8 cellular contexts compared by ENCODE assay signal in the genomic region with DNA sequence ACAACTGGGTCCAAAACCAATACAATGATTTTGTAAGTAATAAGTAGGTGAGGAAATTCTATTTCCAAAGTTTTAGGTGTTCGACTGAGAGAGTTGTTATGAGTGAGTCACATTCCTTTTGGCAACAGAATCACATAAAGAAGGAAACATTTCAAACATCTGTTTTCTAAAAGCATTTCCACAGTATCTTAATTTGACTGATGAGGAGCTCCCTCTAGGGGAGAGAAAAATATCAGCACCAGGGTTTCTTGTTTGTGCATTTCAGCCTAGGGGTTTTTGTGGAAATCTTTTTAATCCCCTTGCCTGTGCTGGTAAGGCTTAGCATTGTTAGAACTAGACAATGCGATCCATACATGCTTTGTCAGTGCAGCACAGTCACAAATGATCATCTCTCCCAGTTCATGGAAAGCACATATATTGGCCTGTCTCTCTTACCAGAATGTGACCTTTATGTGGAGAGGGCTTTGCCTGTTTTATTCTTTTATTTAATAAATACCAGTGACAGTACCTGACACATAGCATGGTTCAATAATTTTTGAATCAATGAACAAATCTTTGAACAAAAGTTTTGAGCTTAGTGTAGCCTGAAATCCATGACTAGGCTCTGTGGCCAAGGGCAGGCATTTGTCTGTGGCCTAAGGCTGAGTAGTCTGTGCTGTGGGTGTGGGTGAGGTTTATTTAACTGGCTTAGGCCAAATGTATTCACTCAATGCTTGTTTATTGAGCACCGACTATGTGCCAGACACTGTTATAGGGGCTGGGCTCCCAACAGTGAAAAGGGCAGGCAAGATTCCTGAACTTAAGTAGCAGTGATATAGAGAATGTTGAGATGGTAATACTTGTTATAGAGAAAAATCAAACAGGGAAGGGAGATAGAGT. TPM values are rescaled to one million over a fixed set of nuclear protein-coding genes. Genes with fewer than 3 reads are reported as not detected.
A peak's percentile ranks its signal among the peaks of the same experiment; 100 is the strongest.
DNase-seq lines count a peak whose midpoint lies in the region; FAIRE-seq lines count a peak whose summit lies in the region.

No MANE protein-coding gene starts in this region.

- peak; percentile 6 for DNase-seq in activated CD4-positive, CD25-positive, alpha-beta regulatory T cell treated with anti-CD3 and anti-CD28 coated beads, Interleukin-2, amount 50 U/mL, for 16 hours (ENCODE audit: low read depth, low spot score)
- DNase-seq in activated CD4-positive, CD25-positive, alpha-beta regulatory T cell (lab: John Stamatoyannopoulos, UW), result no peak
- DNase-seq in HuH-7 (ENCODE audit: low spot score) (peak; percentile 39), SHP77 treated with DMSO at 0.1 percent for 48 hours (lab: John Stamatoyannopoulos, UW) (peak; percentile 36), myocyte (ENCODE audit: low read depth) (peak; percentile 76), GOT3 (lab: John Stamatoyannopoulos, UW) (no peak)
- no peak for DNase-seq in T-helper 2 cell treated with Interferon-gamma antibody and Interleukin-4, amounts not matched to agents 5 μg/mL and 100 μg/mL, for 36 hours (ENCODE audit: low spot score)

- no peaks in the 10 kb centered on the region for H3K36me3 Mint-ChIP-seq in T-helper 2 cell treated with Interferon-gamma antibody and Interleukin-4, amounts not matched to agents 5 μg/mL and 100 μg/mL, for 36 hours (ENCODE audit: low read depth)

- H3K9me3 Mint-ChIP-seq in T-helper 2 cell treated with Interferon-gamma antibody and Interleukin-4, amounts not matched to agents 5 μg/mL and 100 μg/mL, for 36 hours, result no peaks in the 10 kb centered on the region

- peak; percentile 95 for FAIRE-seq in endometrium (lab: Jason Lieb, UNC)

- H3K27ac Mint-ChIP-seq in T-helper 2 cell treated with Interferon-gamma antibody and Interleukin-4, amounts not matched to agents 5 μg/mL and 100 μg/mL, for 36 hours, result no peak overlapping the region

- H3K27me3 Mint-ChIP-seq in T-helper 2 cell treated with Interferon-gamma antibody and Interleukin-4, amounts not matched to agents 5 μg/mL and 100 μg/mL, for 36 hours (ENCODE audit: low read depth), result peaks cover 31% of the 10 kb centered on the region

- peaks cover 26% of the 10 kb centered on the region for H3K4me1 Mint-ChIP-seq in T-helper 2 cell treated with Interferon-gamma antibody and Interleukin-4, amounts not matched to agents 5 μg/mL and 100 μg/mL, for 36 hours (ENCODE audit: low read depth)

- H3K4me3 Mint-ChIP-seq in T-helper 2 cell treated with Interferon-gamma antibody and Interleukin-4, amounts not matched to agents 5 μg/mL and 100 μg/mL, for 36 hours, result no peak overlapping the region

RNA-seq across cellular contexts. Expression of a gene that starts 21.1 kb away (rescaled TPM):
- total RNA-seq in myocyte, result not detected in 2 replicates
- polyA plus RNA-seq in myocyte (2012), result not detected

Comparison
In these comparisons a context has a peak if more than half of its experiments do, and no peak if none do; other contexts are left out.
1. DNase-seq: peak in activated CD4-positive, CD25-positive, alpha-beta regulatory T cell treated with anti-CD3 and anti-CD28 coated beads, Interleukin-2, amount 50 U/mL, for 16 hours (single experiment), HuH-7 (single experiment), SHP77 treated with DMSO at 0.1 percent for 48 hours (single experiment) and myocyte (single experiment); none in activated CD4-positive, CD25-positive, alpha-beta regulatory T cell (0 of 4), T-helper 2 cell treated with Interferon-gamma antibody and Interleukin-4, amounts not matched to agents 5 μg/mL and 100 μg/mL, for 36 hours (single experiment) and GOT3 (single experiment).